21 cellular contexts compared by ENCODE assay signal in the genomic region with DNA sequence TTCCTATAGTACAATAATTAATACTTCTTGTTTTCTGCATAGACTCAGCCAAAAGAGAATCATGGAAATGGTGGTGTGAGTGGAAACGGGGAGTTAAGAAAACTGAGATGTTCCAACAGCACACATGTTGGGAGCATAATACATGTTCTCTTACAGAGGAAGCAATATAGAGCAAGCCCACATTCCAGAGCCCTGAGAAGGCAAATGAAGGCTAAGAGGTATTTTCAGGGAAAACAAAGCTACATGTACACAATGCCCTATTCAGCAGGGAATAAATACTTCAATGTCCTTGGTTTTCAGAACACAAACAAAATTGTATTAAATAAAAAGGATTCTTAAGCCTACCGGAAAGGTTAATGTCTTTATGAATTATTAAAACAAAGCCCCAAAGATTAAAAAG. TPM values are rescaled to one million over a fixed set of nuclear protein-coding genes. Genes with fewer than 3 reads are reported as not detected.
"Had no signal": no experiment of that assay in that cellular context is flagged by ENCODE, and none has a peak within 500 bp of the region (broad histone marks: within the 10 kb centered on the region; RNA-seq: fewer than 3 reads in every experiment).

No MANE protein-coding gene starts in this region.

- H3K4me3 Mint-ChIP-seq: activated B cell treated with CpG ODN at 0.5 μM for 24 hours; activated naive CD8-positive, alpha-beta T cell treated with anti-CD3 and anti-CD28 coated beads, Interleukin-2, amount 10 ng/mL, durations not matched to agents 7 days and 5 days; endodermal cell; mesothelial cell of epicardium; stimulated activated naive B cell treated with anti-CD40 and anti-IgM and Interleukin-4, amounts not matched to agents 10 μg/mL and 1 μg/mL and 100 μg/mL, for 72 hours had no signal

- H3K4me1 Mint-ChIP-seq: activated B cell treated with CpG ODN at 0.5 μM for 24 hours; activated naive CD8-positive, alpha-beta T cell treated with anti-CD3 and anti-CD28 coated beads, Interleukin-2, amount 10 ng/mL, durations not matched to agents 7 days and 5 days; stimulated activated naive B cell treated with anti-CD40 and anti-IgM and Interleukin-4, amounts not matched to agents 10 μg/mL and 1 μg/mL and 100 μg/mL, for 72 hours had no signal

- H3K9me3 Mint-ChIP-seq: activated B cell treated with CpG ODN at 0.5 μM for 24 hours; activated naive CD8-positive, alpha-beta T cell treated with anti-CD3 and anti-CD28 coated beads, Interleukin-2, amount 10 ng/mL, durations not matched to agents 7 days and 5 days; endodermal cell; mesothelial cell of epicardium; stimulated activated naive B cell treated with anti-CD40 and anti-IgM and Interleukin-4, amounts not matched to agents 10 μg/mL and 1 μg/mL and 100 μg/mL, for 72 hours had no signal

- DNase-seq: activated B cell treated with CpG ODN at 0.5 μM for 24 hours; activated CD4-positive, alpha-beta T cell treated with anti-CD3 and anti-CD28 coated beads for 48 hours; activated CD8-positive, alpha-beta memory T cell treated with anti-CD3 and anti-CD28 coated beads, Interleukin-2, amount 50 U/mL, for 48 hours; activated naive CD4-positive, alpha-beta T cell; activated naive CD8-positive, alpha-beta T cell treated with anti-CD3 and anti-CD28 coated beads, Interleukin-2, amount 10 ng/mL, durations not matched to agents 7 days and 5 days; anterior cingulate cortex; dorsolateral prefrontal cortex; endodermal cell; head of caudate nucleus; left colon; lower lobe of right lung; ovary; stimulated activated CD4-positive, alpha-beta T cell treated with anti-CD3 and anti-CD28 coated beads, Interleukin-4, amount 100 ng/mL, for 1 hour; stimulated activated naive B cell treated with anti-CD40 and anti-IgM and Interleukin-4, amounts not matched to agents 10 μg/mL and 1 μg/mL and 100 μg/mL, for 72 hours; SW 1271; tibial artery had no signal

- H3K4me3 ChIP-seq: dorsolateral prefrontal cortex, esophagus muscularis mucosa, lower lobe of right lung, ovary, tibial artery had no signal

- H3K36me3 Mint-ChIP-seq: activated naive CD8-positive, alpha-beta T cell treated with anti-CD3 and anti-CD28 coated beads, Interleukin-2, amount 10 ng/mL, durations not matched to agents 7 days and 5 days; mesothelial cell of epicardium; stimulated activated naive B cell treated with anti-CD40 and anti-IgM and Interleukin-4, amounts not matched to agents 10 μg/mL and 1 μg/mL and 100 μg/mL, for 72 hours had no signal

- H3K27ac Mint-ChIP-seq: activated B cell treated with CpG ODN at 0.5 μM for 24 hours; activated naive CD8-positive, alpha-beta T cell treated with anti-CD3 and anti-CD28 coated beads, Interleukin-2, amount 10 ng/mL, durations not matched to agents 7 days and 5 days; endodermal cell; mesothelial cell of epicardium; stimulated activated naive B cell treated with anti-CD40 and anti-IgM and Interleukin-4, amounts not matched to agents 10 μg/mL and 1 μg/mL and 100 μg/mL, for 72 hours had no signal

RNA-seq across cellular contexts. Expression of gene GJB7, which starts 41.8 kb away (rescaled TPM):
- total RNA-seq: activated B cell treated with CpG ODN at 0.5 μM for 24 hours; activated naive CD8-positive, alpha-beta T cell treated with anti-CD3 and anti-CD28 coated beads, Interleukin-2, amount 10 ng/mL, durations not matched to agents 7 days and 5 days; esophagus muscularis mucosa; left colon; myocyte; T-helper 2 cell treated with Interferon-gamma antibody and Interleukin-4, amounts not matched to agents 100 ng/mL and 5 ng/mL, for 36 hours had no signal
- polyA plus RNA-seq: neural cell, ovary had no signal
